1 cellular context compared by ENCODE assay signal in the genomic region with DNA sequence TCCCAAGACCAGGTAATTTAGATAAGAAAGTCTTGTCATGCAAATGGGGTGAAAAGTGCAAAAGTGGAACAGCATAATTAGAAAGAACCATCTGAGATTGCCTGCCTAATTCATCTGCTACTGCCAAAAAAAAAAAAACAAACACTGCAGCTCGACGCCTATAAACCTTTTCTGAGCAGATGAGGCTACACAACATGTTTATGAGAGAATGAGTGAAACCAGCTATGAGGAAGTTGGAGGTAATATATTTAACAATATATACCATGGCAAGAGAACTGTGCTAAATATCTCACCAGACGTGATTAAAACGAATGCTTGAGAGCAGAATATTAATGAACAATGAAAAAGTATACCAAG.
TF ChIP-seq lines count a peak whose summit lies in the region.

No MANE protein-coding gene starts in this region.

TF ChIP-seq in IMR-90, 13 proteins besides CTCF, POLR2A, EP300 and RAD21 (continued from another document):
- TF ChIP-seq, protein P1, sequence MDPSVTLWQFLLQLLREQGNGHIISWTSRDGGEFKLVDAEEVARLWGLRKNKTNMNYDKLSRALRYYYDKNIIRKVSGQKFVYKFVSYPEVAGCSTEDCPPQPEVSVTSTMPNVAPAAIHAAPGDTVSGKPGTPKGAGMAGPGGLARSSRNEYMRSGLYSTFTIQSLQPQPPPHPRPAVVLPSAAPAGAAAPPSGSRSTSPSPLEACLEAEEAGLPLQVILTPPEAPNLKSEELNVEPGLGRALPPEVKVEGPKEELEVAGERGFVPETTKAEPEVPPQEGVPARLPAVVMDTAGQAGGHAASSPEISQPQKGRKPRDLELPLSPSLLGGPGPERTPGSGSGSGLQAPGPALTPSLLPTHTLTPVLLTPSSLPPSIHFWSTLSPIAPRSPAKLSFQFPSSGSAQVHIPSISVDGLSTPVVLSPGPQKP (IDR thresholded peaks at IDR 0.05; ENCODE audit: borderline replicate concordance, low read depth, low read length), result no peak
- TF ChIP-seq MAFK (IDR thresholded peaks at IDR 0.05; ENCODE audit: low read depth, low read length) (no peak), USF2 (IDR thresholded peaks at IDR 0.05; ENCODE audit: low read depth, low read length) (no peak), RCOR1 (IDR thresholded peaks at IDR 0.05; ENCODE audit: insufficient replicate concordance, low read length) (no peak)
